In genomic region chr3:46488735-46489361, GRCh38 we compare ENCODE assay signal across 8 cellular contexts. TPM values are rescaled to one million over a fixed set of nuclear protein-coding genes. Genes with fewer than 3 reads are reported as not detected.
DNase-seq lines count a peak whose midpoint lies in the region; ATAC-seq and TF ChIP-seq lines count a peak whose summit lies in the region.

No MANE protein-coding gene starts in this region.

- peak overlapping the region; percentile 75 to 85 for H3K27ac Mint-ChIP-seq in T-cell

- H3K4me1 ChIP-seq in adipocyte (ENCODE audit: control insufficient read depth, insufficient read depth, low read length) = peaks cover 4% of the 10 kb centered on the region
- H3K4me1 ChIP-seq in rectal smooth muscle tissue (ENCODE audit: control insufficient read depth, insufficient read depth, low read length) = no peaks in the 10 kb centered on the region

- CTCF ChIA-PET in T-cell (lab: Charles Lee) = interaction anchor here (0.5 to 4.0 kb wide), 29 partner anchors 8 to 204 kb away, joined by 3 to 54 read pairs (median 4); partner anchors contain the start of genes CCR5AS (in 2 of the 2), CCRL2 (in 2 of the 2), ALS2CL (in 1 of the 2) and RTP3 (in 1 of the 2)

- H3K9me3 ChIP-seq in adipocyte (ENCODE audit: control insufficient read depth, low read length) = no peaks in the 10 kb centered on the region

- intact Hi-C loops in left cardiac atrium (cut with DNase I) = loop anchor here (1.0 to 10.0 kb wide), 3 partner anchors 66 to 141 kb away; no protein-coding TSS in a partner anchor

- no peak overlapping the region for H3K9ac ChIP-seq in adipocyte (ENCODE audit: low read length)
- H3K9ac ChIP-seq in rectal smooth muscle tissue (ENCODE audit: low read length) = no peak overlapping the region

- H3K27me3 ChIP-seq in adipocyte (replicated peaks; ENCODE audit: control insufficient read depth, insufficient read depth, low read length) (peaks cover 20% of the 10 kb centered on the region), rectal smooth muscle tissue (ENCODE audit: control insufficient read depth, insufficient read depth, low read length) (no peaks in the 10 kb centered on the region)

- DNase-seq in NCI-H1417 treated with DMSO at 0.1 percent for 48 hours (lab: John Stamatoyannopoulos, UW) = peak; percentile 58
- DNase-seq in T-cell = peak; percentile 78 to 96 (median 90)
- peak; percentile 95 for DNase-seq in adipocyte (ENCODE audit: low read depth)
- peak; percentile 92 for DNase-seq in left cardiac atrium
- DNase-seq in COR-L47 (lab: John Stamatoyannopoulos, UW) = no peak

- H3K4me3 Mint-ChIP-seq in T-cell = peak overlapping the region; percentile 37 to 68 (median 51)

- H3K27me3 Mint-ChIP-seq in T-cell = no peaks in the 10 kb centered on the region

- H3K36me3 Mint-ChIP-seq in T-cell = no peaks in the 10 kb centered on the region

- H3K4me3 ChIP-seq in adipocyte (ENCODE audit: low read length) = no peak overlapping the region
- peak overlapping the region; percentile 38 for H3K4me3 ChIP-seq in rectal smooth muscle tissue (ENCODE audit: low read length)

- ATAC-seq in HG02642 (IDR thresholded peaks at IDR 0.05; ENCODE audit: poor library complexity, unreplicated experiment) (peak; percentile 93), T-cell (replicated peaks in 1 of 4) (peak; percentile 95 to 98 (median 96)), left cardiac atrium (peak; percentile 91 to 96)

- no peaks in the 10 kb centered on the region for H3K9me3 Mint-ChIP-seq in T-cell

- peak; percentile 100 for TF ChIP-seq CTCF in GM12873 (IDR thresholded peaks at IDR 0.05; ENCODE audit: insufficient read depth, low read depth, low read length, missing control alignments)

- H3K36me3 ChIP-seq in adipocyte (ENCODE audit: control insufficient read depth, insufficient read depth, low read length, severe bottlenecking) (no peaks in the 10 kb centered on the region), rectal smooth muscle tissue (ENCODE audit: control insufficient read depth, insufficient read depth, low read length) (no peaks in the 10 kb centered on the region)

- POLR2A ChIA-PET in T-cell (lab: Charles Lee) = interaction anchor here in 1 of 2 donors (0.7 kb wide), 1 partner anchor 141 kb away, joined by 4 read pairs; no protein-coding TSS in a partner anchor

- H3K4me1 Mint-ChIP-seq in T-cell = peaks cover 19 to 26% (median 19%) of the 10 kb centered on the region in 3 donors

- H3K27ac ChIP-seq in rectal smooth muscle tissue (ENCODE audit: low read depth, low read length) = no peak overlapping the region

RNA-seq across cellular contexts. Expression of gene RTP3, which starts 8.9 kb away (rescaled TPM):
- total RNA-seq in T-cell (not detected), left cardiac atrium (not detected)

RNA-seq across cellular contexts. Expression of gene LTF, which starts 24.1 kb away (rescaled TPM):
- total RNA-seq in T-cell = under 1 TPM in 1 of 5 donors, not detected in 4; 0.16 TPM
- total RNA-seq in left cardiac atrium = 1 to 10 TPM; 2.9 to 3.1 TPM
